Comparison of ENCODE assay signal across 21 cellular contexts in the genomic region with DNA sequence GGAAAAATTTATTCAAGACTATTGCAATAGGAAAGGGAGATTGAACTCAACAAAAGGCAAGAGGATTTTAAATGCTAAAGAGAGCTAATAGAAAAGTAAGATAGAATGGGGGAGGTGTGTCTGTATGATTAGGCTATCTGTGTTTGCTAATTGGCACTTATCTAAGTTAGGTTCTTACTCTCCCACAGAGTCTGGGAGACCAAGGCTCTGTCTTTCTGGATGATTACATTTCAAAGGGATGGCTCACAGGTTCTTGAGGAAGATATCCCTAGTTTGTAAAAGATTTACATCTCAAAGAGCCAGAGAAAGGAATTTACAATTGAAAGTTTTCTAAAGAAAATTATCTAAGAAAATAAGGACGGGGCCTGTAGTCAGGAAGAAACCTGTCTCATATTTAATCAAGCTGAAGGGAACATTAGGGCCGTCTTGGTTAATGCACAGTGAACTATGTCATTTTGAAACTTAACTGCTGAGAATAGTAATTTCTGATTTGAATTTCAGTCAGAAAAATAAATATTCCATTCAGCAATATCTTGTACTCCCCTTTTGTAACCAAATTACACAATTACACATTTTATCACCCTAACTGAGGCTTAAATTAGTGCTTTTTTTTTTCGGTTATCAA.
DNase-seq lines count a peak whose midpoint lies in the region; ATAC-seq, FAIRE-seq and TF ChIP-seq lines count a peak whose summit lies in the region.
"Had no signal": no experiment of that assay in that cellular context is flagged by ENCODE, and none has a peak within 500 bp of the region (broad histone marks: within the 10 kb centered on the region; RNA-seq: fewer than 3 reads in every experiment).

No MANE protein-coding gene starts in this region.

- no peak overlapping the region for H2BK12ac ChIP-seq in mesenchymal stem cell (ENCODE audit: low read length in 2 of 2)

- H3K36me3 ChIP-seq in GM23338 (ENCODE audit: insufficient read depth) (no peaks in the 10 kb centered on the region), OCI-LY3 (replicated peaks; ENCODE audit: low read depth, low read length) (no peaks in the 10 kb centered on the region), mesenchymal stem cell (ENCODE audit: control insufficient read depth in 1 of 2, insufficient read depth in 2 of 2, low read depth in 1 of 2, low read length in 2 of 2) (no peaks in the 10 kb centered on the region), PC-3 (ENCODE audit: low read depth, low read length) (no peaks in the 10 kb centered on the region)
- H3K36me3 ChIP-seq: BLaER1 had no signal

- H4K8ac ChIP-seq in mesenchymal stem cell (ENCODE audit: low read length) = no peak overlapping the region

- H2BK15ac ChIP-seq in mesenchymal stem cell (ENCODE audit: low read depth, poor library complexity, severe bottlenecking) = no peak overlapping the region

- no peak overlapping the region for H3K27ac ChIP-seq in GM23338 (ENCODE audit: low read depth)
- peak overlapping the region; percentile 56 for H3K27ac ChIP-seq in OCI-LY3 (ENCODE audit: low read length)
- H3K27ac ChIP-seq in mesenchymal stem cell (ENCODE audit: low read length, poor library complexity, severe bottlenecking) = no peak overlapping the region
- no peak overlapping the region for H3K27ac ChIP-seq in PC-3 (ENCODE audit: low read length)
- H3K27ac ChIP-seq: BLaER1 had no signal

- TF ChIP-seq CTCF in GM23338 (conservative IDR thresholded peaks at IDR 0.05; ENCODE audit: low read depth in 2 of 2) = no peak
- no peak for TF ChIP-seq CTCF in OCI-LY3 (IDR thresholded peaks at IDR 0.05; ENCODE audit: low read depth, low read length)
- no peak for TF ChIP-seq CTCF in PC-3 (conservative IDR thresholded peaks at IDR 0.05; ENCODE audit: low read depth, low read length)
- no peak for TF ChIP-seq CTCF in D721Med (IDR thresholded peaks at IDR 0.05; ENCODE audit: insufficient read depth, missing control alignments)

- no peaks in the 10 kb centered on the region for H3K36me3 Mint-ChIP-seq in GM23338 (ENCODE audit: low read depth)
- H3K36me3 Mint-ChIP-seq: CD8-positive, alpha-beta memory T cell had no signal

- no peaks in the 10 kb centered on the region for H3K9me3 ChIP-seq in OCI-LY3 (ENCODE audit: insufficient read depth, low read length)
- no peaks in the 10 kb centered on the region for H3K9me3 ChIP-seq in mesenchymal stem cell (ENCODE audit: control insufficient read depth, low read length)
- no peaks in the 10 kb centered on the region for H3K9me3 ChIP-seq in PC-3 (ENCODE audit: low read length)
- H3K9me3 ChIP-seq: BLaER1 had no signal

- no peak overlapping the region for H2BK120ac ChIP-seq in mesenchymal stem cell (ENCODE audit: low read depth, low read length)

- peak; percentile 65 for ATAC-seq in GM23338
- ATAC-seq in PC-3 = no peak
- ATAC-seq: HCT116, K562, Panc1 had no signal

- H2AFZ ChIP-seq in GM23338 (no peak overlapping the region), OCI-LY3 (ENCODE audit: low read depth, low read length) (peak overlapping the region; percentile 74), mesenchymal stem cell (ENCODE audit: low read depth, low read length) (no peak overlapping the region), PC-3 (ENCODE audit: low read length) (no peak overlapping the region)

- no peak overlapping the region for H3K4ac ChIP-seq in mesenchymal stem cell (ENCODE audit: low read depth in 1 of 2, low read length in 2 of 2)

- H3K9ac ChIP-seq in OCI-LY3 (ENCODE audit: low read length) = no peak overlapping the region
- no peak overlapping the region for H3K9ac ChIP-seq in mesenchymal stem cell (ENCODE audit: low read length)
- no peak overlapping the region for H3K9ac ChIP-seq in PC-3 (ENCODE audit: low read length)
- H3K9ac ChIP-seq: BLaER1 had no signal

- no CpG with 5 or more reads among the region's 3 CpGs for whole genome bisulfite sequencing in mesenchymal stem cell

- H3K4me3 Mint-ChIP-seq in GM23338 = no peak overlapping the region
- H3K4me3 Mint-ChIP-seq: CD8-positive, alpha-beta memory T cell had no signal

- peaks cover 25% of the 10 kb centered on the region for H3K27me3 Mint-ChIP-seq in GM23338 (ENCODE audit: insufficient read depth, low read depth, poor library complexity)
- H3K27me3 Mint-ChIP-seq: CD8-positive, alpha-beta memory T cell had no signal

- no peaks in the 10 kb centered on the region for H3K79me1 ChIP-seq in mesenchymal stem cell (replicated peaks; ENCODE audit: low read length, poor library complexity, severe bottlenecking)

- H3K18ac ChIP-seq in mesenchymal stem cell (ENCODE audit: low read depth in 1 of 2, low read length in 2 of 2) = no peak overlapping the region

- no peak for FAIRE-seq in D721Med (lab: Jason Lieb, UNC)
- FAIRE-seq: K562 had no signal

- no peak overlapping the region for H2BK5ac ChIP-seq in mesenchymal stem cell (ENCODE audit: low read depth, low read length, poor library complexity, severe bottlenecking)

- H3K4me1 ChIP-seq in GM23338 (ENCODE audit: insufficient read depth) (peaks cover 6% of the 10 kb centered on the region; the same call in 1 of the 2 replicates), OCI-LY3 (ENCODE audit: low read length) (peaks cover 23% of the 10 kb centered on the region), mesenchymal stem cell (ENCODE audit: control insufficient read depth, insufficient read depth, low read depth, low read length) (no peaks in the 10 kb centered on the region), PC-3 (ENCODE audit: insufficient read depth, low read length) (no peaks in the 10 kb centered on the region)
- H3K4me1 ChIP-seq: BLaER1 had no signal

- BruUV-seq in PC-3 (replicated peaks; lab: Mats Ljungman, UMichigan) = no TSS peak

- no peak overlapping the region for H3K27ac Mint-ChIP-seq in GM23338
- H3K27ac Mint-ChIP-seq: CD8-positive, alpha-beta memory T cell had no signal

- H3K4me2 ChIP-seq in GM23338 = no peak overlapping the region
- H3K4me2 ChIP-seq in OCI-LY3 (ENCODE audit: low read length) = peak overlapping the region; percentile 71
- H3K4me2 ChIP-seq in mesenchymal stem cell (ENCODE audit: low read length, poor library complexity, severe bottlenecking) = no peak overlapping the region
- H3K4me2 ChIP-seq in PC-3 (ENCODE audit: low read length) = no peak overlapping the region
- H3K4me2 ChIP-seq: BLaER1 had no signal

- no peak overlapping the region for H2AK5ac ChIP-seq in mesenchymal stem cell (ENCODE audit: low read length, severe bottlenecking)

- DNase-seq in EH (ENCODE audit: low read depth) (peak; percentile 0), GM23338 (ENCODE audit: low spot score) (peak; percentile 43), mesenchymal stem cell (peak; percentile 4), PC-3 (no peak), D721Med (ENCODE audit: insufficient read length, low spot score) (no peak), amniotic stem cell (lab: John Stamatoyannopoulos, UW) (no peak)
- DNase-seq in activated effector memory CD4-positive, alpha-beta T cell treated with Interleukin-2 at 50 U/mL for 16 hours = no peak
- DNase-seq: CD8-positive, alpha-beta memory T cell; DMS79 treated with DMSO at 0.1 percent for 48 hours; GDM1; MV-4-11; NCI-H1417; NCI-H187 treated with DMSO at 0.1 percent for 48 hours; NCI-H2171; NCI-H446 treated with DMSO at 0.1 percent for 48 hours; NCI-H748 treated with DMSO at 0.1 percent for 48 hours had no signal

- H3K27me3 ChIP-seq in GM23338 (ENCODE audit: insufficient read depth) = peaks cover 74% of the 10 kb centered on the region
- no peaks in the 10 kb centered on the region for H3K27me3 ChIP-seq in OCI-LY3 (ENCODE audit: low read depth, low read length)
- H3K27me3 ChIP-seq in mesenchymal stem cell (ENCODE audit: control insufficient read depth in 1 of 2, insufficient read depth in 1 of 2, low read length in 2 of 2) = no peaks in the 10 kb centered on the region
- H3K27me3 ChIP-seq in PC-3 (ENCODE audit: low read length) = no peaks in the 10 kb centered on the region

- no peaks in the 10 kb centered on the region; the same call in 2 of the 3 replicates for H3K9me3 Mint-ChIP-seq in GM23338

- intact Hi-C loops in PC-3 (cut with micrococcal nuclease) = no loop called here

- H3K14ac ChIP-seq in mesenchymal stem cell (ENCODE audit: low read length in 2 of 2) = no peak overlapping the region

- no peaks in the 10 kb centered on the region for H4K20me1 ChIP-seq in GM23338 (replicated peaks; ENCODE audit: insufficient read depth)
- no peaks in the 10 kb centered on the region for H4K20me1 ChIP-seq in OCI-LY3 (ENCODE audit: insufficient read depth, low read length)
- no peaks in the 10 kb centered on the region for H4K20me1 ChIP-seq in PC-3 (ENCODE audit: low read length)
- H4K20me1 ChIP-seq: BLaER1 had no signal

- H3K23ac ChIP-seq in mesenchymal stem cell (ENCODE audit: low read length in 2 of 2) = no peak overlapping the region

- CTCF ChIA-PET in PC-3 (lab: Charles Lee) = no interaction called here

- peaks cover 4% of the 10 kb centered on the region; the same call in 2 of the 3 replicates for H3K4me1 Mint-ChIP-seq in GM23338
- H3K4me1 Mint-ChIP-seq: CD8-positive, alpha-beta memory T cell had no signal

- H3F3A ChIP-seq in GM23338 (replicated peaks; ENCODE audit: low read depth) = no peaks in the 10 kb centered on the region
- H3F3A ChIP-seq in PC-3 (ENCODE audit: low read length, unreplicated experiment) = no peaks in the 10 kb centered on the region

- H3K79me2 ChIP-seq in GM23338 (replicated peaks; ENCODE audit: insufficient read depth) = no peaks in the 10 kb centered on the region
- no peaks in the 10 kb centered on the region for H3K79me2 ChIP-seq in OCI-LY3 (ENCODE audit: low read length)
- no peaks in the 10 kb centered on the region for H3K79me2 ChIP-seq in PC-3 (ENCODE audit: low read length)

- H3K9me2 ChIP-seq in GM23338 (ENCODE audit: insufficient read depth) = no peaks in the 10 kb centered on the region
- H3K9me2 ChIP-seq in PC-3 (replicated peaks; ENCODE audit: low read length) = no peaks in the 10 kb centered on the region

- H4K91ac ChIP-seq in mesenchymal stem cell (ENCODE audit: low read length) = no peak overlapping the region

- POLR2A ChIA-PET in PC-3 (lab: Charles Lee; ENCODE audit: unreplicated experiment) = no interaction called here

- H3K4me3 ChIP-seq in GM23338 (no peak overlapping the region), OCI-LY3 (ENCODE audit: low read length) (0 out of 2 replicates have a peak overlapping the region, but pooled peaks have one; percentile 5), mesenchymal stem cell (ENCODE audit: insufficient read depth in 1 of 2, low read depth in 1 of 2, low read length in 2 of 2) (no peak overlapping the region), PC-3 (ENCODE audit: low read length) (no peak overlapping the region)
- H3K4me3 ChIP-seq: BLaER1, K562 had no signal

TF ChIP-seq in GM23338, 12 proteins besides CTCF, POLR2A, EP300 and RAD21:
- TF ChIP-seq NANOG (IDR thresholded peaks at IDR 0.05; ENCODE audit: borderline replicate concordance) (0 out of 2 replicates have a peak, but pooled peaks have one; percentile 13), STAT1 (IDR thresholded peaks at IDR 0.05; ENCODE audit: unreplicated experiment) (no peak)

Comparison
In these comparisons a context has a peak if more than half of its experiments do, and no peak if none do; other contexts are left out.
1. DNase-seq: peak in EH (single experiment), GM23338 (single experiment) and mesenchymal stem cell (single experiment); none in activated effector memory CD4-positive, alpha-beta T cell treated with Interleukin-2 at 50 U/mL for 16 hours (single experiment), PC-3 (single experiment), D721Med (single experiment) and amniotic stem cell (single experiment).